ENCODE assay signal across 1 cellular context in genomic region chr2:9234680-9235387, GRCh38.
A peak's percentile ranks its signal among the peaks of the same experiment; 100 is the strongest.
TF ChIP-seq lines count a peak whose summit lies in the region.

No MANE protein-coding gene starts in this region.

TF ChIP-seq in HepG2, 621 proteins besides CTCF, POLR2A, EP300 and RAD21 (continued from another document and continues in another):
- TF ChIP-seq BRF2 (CRISPR knock-in tag; IDR thresholded peaks at IDR 0.05) (no peak), SMARCC2 (IDR thresholded peaks at IDR 0.05) (no peak), SOX5 (CRISPR knock-in tag; IDR thresholded peaks at IDR 0.05; ENCODE audit: borderline replicate concordance) (peak; percentile 92), PRDM4 (CRISPR knock-in tag; IDR thresholded peaks at IDR 0.05; ENCODE audit: borderline replicate concordance) (no peak), NONO (IDR thresholded peaks at IDR 0.05) (no peak), NONO (CRISPR knock-in tag; conservative IDR thresholded peaks at IDR 0.05) (no peak), ZBTB8A (CRISPR knock-in tag; IDR thresholded peaks at IDR 0.05; ENCODE audit: borderline replicate concordance, low read depth) (no peak), CBFB (CRISPR knock-in tag; IDR thresholded peaks at IDR 0.05) (no peak; the same call in 1 of the 2 replicates), REST (IDR thresholded peaks at IDR 0.05; ENCODE audit: borderline replicate concordance in 1 of 2, low read depth in 1 of 2, low read length in 2 of 2) (peak in 1 of 2 experiments; percentile 10; a peak in 1 of 4 replicates), ZNF660 (CRISPR knock-in tag; IDR thresholded peaks at IDR 0.05; ENCODE audit: borderline replicate concordance, low read depth) (no peak), ARHGAP35 (CRISPR knock-in tag; IDR thresholded peaks at IDR 0.05; ENCODE audit: borderline replicate concordance) (no peak), MTF1 (CRISPR knock-in tag; IDR thresholded peaks at IDR 0.05) (no peak), U2AF2 (IDR thresholded peaks at IDR 0.05; ENCODE audit: low read depth, low read length) (no peak), MAZ (IDR thresholded peaks at IDR 0.05; ENCODE audit: borderline replicate concordance, low read depth, low read length) (no peak), MAZ (CRISPR knock-in tag; IDR thresholded peaks at IDR 0.05; ENCODE audit: low read depth) (no peak), TRAFD1 (CRISPR knock-in tag; IDR thresholded peaks at IDR 0.05; ENCODE audit: borderline replicate concordance) (no peak), ZNF878 (CRISPR knock-in tag; IDR thresholded peaks at IDR 0.05) (no peak), MEIS2 (CRISPR knock-in tag; IDR thresholded peaks at IDR 0.05) (no peak), ZNF766 (CRISPR knock-in tag; IDR thresholded peaks at IDR 0.05; ENCODE audit: borderline replicate concordance) (no peak), E2F2 (CRISPR knock-in tag; IDR thresholded peaks at IDR 0.05; ENCODE audit: borderline replicate concordance) (no peak), THAP7 (CRISPR knock-in tag; IDR thresholded peaks at IDR 0.05) (no peak), ZNF468 (CRISPR knock-in tag; IDR thresholded peaks at IDR 0.05) (no peak), TAF1 (CRISPR knock-in tag; IDR thresholded peaks at IDR 0.05) (peak; percentile 56; the same call in 1 of the 2 replicates), ZNF691 (CRISPR knock-in tag; IDR thresholded peaks at IDR 0.05; ENCODE audit: borderline replicate concordance, low read depth) (no peak), ZNF703 (CRISPR knock-in tag; IDR thresholded peaks at IDR 0.05; ENCODE audit: borderline replicate concordance) (no peak), ZNF737 (CRISPR knock-in tag; IDR thresholded peaks at IDR 0.05; ENCODE audit: borderline replicate concordance) (no peak), STAT5B (CRISPR knock-in tag; IDR thresholded peaks at IDR 0.05) (no peak), FOXO4 (CRISPR knock-in tag; conservative IDR thresholded peaks at IDR 0.05) (no peak), SRSF1 (optimal IDR thresholded peaks at IDR 0.05; ENCODE audit: low read depth, low read length) (no peak), SP4 (CRISPR knock-in tag; IDR thresholded peaks at IDR 0.05) (no peak), ZBTB40 (IDR thresholded peaks at IDR 0.05) (no peak), ZBTB40 (CRISPR knock-in tag; IDR thresholded peaks at IDR 0.05) (no peak), PCBP2 (optimal IDR thresholded peaks at IDR 0.05; ENCODE audit: low read depth, low read length, poor library complexity, severe bottlenecking) (no peak)
